ENCODE assay signal across 1 cellular context in the genomic region with DNA sequence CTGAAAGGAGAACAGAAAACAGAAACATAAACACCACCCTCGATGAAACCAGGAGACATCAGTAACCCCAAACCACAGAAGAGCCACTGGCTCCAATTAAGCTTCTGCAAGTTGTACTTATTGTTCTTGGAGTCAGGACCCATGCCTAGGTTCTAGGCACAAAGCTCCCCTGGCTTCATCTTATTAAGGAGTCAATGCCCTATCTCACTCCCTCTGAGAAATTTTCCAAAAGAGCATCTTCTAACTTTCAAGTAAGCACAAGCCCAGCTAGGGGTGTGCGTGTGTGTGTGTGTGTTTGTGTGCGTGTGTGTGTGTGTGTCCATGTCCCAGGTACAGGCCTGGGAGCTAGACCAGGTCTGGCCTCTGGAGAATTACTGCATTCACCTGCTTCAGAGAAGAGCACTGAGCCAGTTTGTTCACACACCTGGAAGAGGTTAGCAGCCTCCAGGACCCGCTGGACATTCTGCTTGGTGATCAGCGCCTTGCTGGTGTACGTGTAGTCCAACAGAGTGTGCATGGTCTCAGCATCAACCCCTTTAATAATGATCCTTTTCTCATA.
TF ChIP-seq lines count a peak whose summit lies in the region.

No MANE protein-coding gene starts in this region.

TF ChIP-seq in GM12878, 131 proteins besides CTCF, POLR2A, EP300 and RAD21 (continued from another document and continues in another):
- TF ChIP-seq, protein P1, sequence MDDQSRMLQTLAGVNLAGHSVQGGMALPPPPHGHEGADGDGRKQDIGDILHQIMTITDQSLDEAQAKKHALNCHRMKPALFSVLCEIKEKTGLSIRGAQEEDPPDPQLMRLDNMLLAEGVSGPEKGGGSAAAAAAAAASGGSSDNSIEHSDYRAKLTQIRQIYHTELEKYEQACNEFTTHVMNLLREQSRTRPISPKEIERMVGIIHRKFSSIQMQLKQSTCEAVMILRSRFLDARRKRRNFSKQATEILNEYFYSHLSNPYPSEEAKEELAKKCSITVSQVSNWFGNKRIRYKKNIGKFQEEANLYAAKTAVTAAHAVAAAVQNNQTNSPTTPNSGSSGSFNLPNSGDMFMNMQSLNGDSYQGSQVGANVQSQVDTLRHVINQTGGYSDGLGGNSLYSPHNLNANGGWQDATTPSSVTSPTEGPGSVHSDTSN (IDR thresholded peaks at IDR 0.05; ENCODE audit: insufficient replicate concordance, low read depth, low read length), result no peak
- TF ChIP-seq EGR1 (IDR thresholded peaks at IDR 0.05; ENCODE audit: borderline replicate concordance in 1 of 2, low read depth in 2 of 2, low read length in 2 of 2) (no peak), CREM (IDR thresholded peaks at IDR 0.05; ENCODE audit: low read depth) (peak; percentile 60), PAX5 (IDR thresholded peaks at IDR 0.05; ENCODE audit: borderline replicate concordance, low read depth, low read length) (peak; percentile 85), ZNF24 (IDR thresholded peaks at IDR 0.05) (peak; percentile 40; the same call in 1 of the 2 replicates), STAT1 (conservative IDR thresholded peaks at IDR 0.05) (no peak), FOXM1 (IDR thresholded peaks at IDR 0.05; ENCODE audit: low read depth, low read length) (peak; percentile 81; the same call in 1 of the 2 replicates), CREB1 (IDR thresholded peaks at IDR 0.05; ENCODE audit: low read depth) (peak; percentile 27; the same call in 1 of the 2 replicates), MXI1 (IDR thresholded peaks at IDR 0.05; ENCODE audit: low read depth, low read length) (peak; percentile 61; the same call in 1 of the 2 replicates), SPI1 (IDR thresholded peaks at IDR 0.05; ENCODE audit: borderline replicate concordance, insufficient read depth, low read depth, low read length) (peak; percentile 86), TARDBP (IDR thresholded peaks at IDR 0.05; ENCODE audit: borderline replicate concordance) (no peak), RBBP5 (conservative IDR thresholded peaks at IDR 0.05) (no peak), LARP7 (IDR thresholded peaks at IDR 0.05) (0 out of 2 replicates have a peak, but pooled peaks have one; percentile 54), FOXK2 (IDR thresholded peaks at IDR 0.05) (no peak), BMI1 (IDR thresholded peaks at IDR 0.05; ENCODE audit: borderline replicate concordance) (peak; percentile 85), SMAD1 (IDR thresholded peaks at IDR 0.05; ENCODE audit: low read depth, partially characterized antibody) (peak; percentile 43), PAX8 (IDR thresholded peaks at IDR 0.05) (no peak), RFX5 (IDR thresholded peaks at IDR 0.05; ENCODE audit: low read depth, low read length) (no peak), ZNF274 (IDR thresholded peaks at IDR 0.05; ENCODE audit: insufficient read depth, insufficient read length) (no peak), HDGF (IDR thresholded peaks at IDR 0.05) (peak; percentile 85), POU2F2 (IDR thresholded peaks at IDR 0.05; ENCODE audit: borderline replicate concordance, low read depth, low read length) (peak; percentile 64; the same call in 1 of the 3 replicates), SMC3 (IDR thresholded peaks at IDR 0.05; ENCODE audit: borderline replicate concordance, low read length) (0 out of 2 replicates have a peak, but pooled peaks have one; percentile 1), ZNF217 (IDR thresholded peaks at IDR 0.05) (peak; percentile 70; the same call in 1 of the 2 replicates), BACH1 (IDR thresholded peaks at IDR 0.05; ENCODE audit: borderline replicate concordance) (peak; percentile 83), SMARCA5 (IDR thresholded peaks at IDR 0.05) (no peak), KLF5 (IDR thresholded peaks at IDR 0.05; ENCODE audit: partially characterized antibody) (no peak)
- TF ChIP-seq, protein P2, sequence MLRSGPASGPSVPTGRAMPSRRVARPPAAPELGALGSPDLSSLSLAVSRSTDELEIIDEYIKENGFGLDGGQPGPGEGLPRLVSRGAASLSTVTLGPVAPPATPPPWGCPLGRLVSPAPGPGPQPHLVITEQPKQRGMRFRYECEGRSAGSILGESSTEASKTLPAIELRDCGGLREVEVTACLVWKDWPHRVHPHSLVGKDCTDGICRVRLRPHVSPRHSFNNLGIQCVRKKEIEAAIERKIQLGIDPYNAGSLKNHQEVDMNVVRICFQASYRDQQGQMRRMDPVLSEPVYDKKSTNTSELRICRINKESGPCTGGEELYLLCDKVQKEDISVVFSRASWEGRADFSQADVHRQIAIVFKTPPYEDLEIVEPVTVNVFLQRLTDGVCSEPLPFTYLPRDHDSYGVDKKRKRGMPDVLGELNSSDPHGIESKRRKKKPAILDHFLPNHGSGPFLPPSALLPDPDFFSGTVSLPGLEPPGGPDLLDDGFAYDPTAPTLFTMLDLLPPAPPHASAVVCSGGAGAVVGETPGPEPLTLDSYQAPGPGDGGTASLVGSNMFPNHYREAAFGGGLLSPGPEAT (IDR thresholded peaks at IDR 0.05; ENCODE audit: low read depth), result peak; percentile 88
- TF ChIP-seq, protein P3, sequence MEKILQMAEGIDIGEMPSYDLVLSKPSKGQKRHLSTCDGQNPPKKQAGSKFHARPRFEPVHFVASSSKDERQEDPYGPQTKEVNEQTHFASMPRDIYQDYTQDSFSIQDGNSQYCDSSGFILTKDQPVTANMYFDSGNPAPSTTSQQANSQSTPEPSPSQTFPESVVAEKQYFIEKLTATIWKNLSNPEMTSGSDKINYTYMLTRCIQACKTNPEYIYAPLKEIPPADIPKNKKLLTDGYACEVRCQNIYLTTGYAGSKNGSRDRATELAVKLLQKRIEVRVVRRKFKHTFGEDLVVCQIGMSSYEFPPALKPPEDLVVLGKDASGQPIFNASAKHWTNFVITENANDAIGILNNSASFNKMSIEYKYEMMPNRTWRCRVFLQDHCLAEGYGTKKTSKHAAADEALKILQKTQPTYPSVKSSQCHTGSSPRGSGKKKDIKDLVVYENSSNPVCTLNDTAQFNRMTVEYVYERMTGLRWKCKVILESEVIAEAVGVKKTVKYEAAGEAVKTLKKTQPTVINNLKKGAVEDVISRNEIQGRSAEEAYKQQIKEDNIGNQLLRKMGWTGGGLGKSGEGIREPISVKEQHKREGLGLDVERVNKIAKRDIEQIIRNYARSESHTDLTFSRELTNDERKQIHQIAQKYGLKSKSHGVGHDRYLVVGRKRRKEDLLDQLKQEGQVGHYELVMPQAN (conservative IDR thresholded peaks at IDR 0.05), result peak; percentile 48; the same call in 1 of the 2 replicates
- TF ChIP-seq, protein P4, sequence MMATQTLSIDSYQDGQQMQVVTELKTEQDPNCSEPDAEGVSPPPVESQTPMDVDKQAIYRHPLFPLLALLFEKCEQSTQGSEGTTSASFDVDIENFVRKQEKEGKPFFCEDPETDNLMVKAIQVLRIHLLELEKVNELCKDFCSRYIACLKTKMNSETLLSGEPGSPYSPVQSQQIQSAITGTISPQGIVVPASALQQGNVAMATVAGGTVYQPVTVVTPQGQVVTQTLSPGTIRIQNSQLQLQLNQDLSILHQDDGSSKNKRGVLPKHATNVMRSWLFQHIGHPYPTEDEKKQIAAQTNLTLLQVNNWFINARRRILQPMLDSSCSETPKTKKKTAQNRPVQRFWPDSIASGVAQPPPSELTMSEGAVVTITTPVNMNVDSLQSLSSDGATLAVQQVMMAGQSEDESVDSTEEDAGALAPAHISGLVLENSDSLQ (IDR thresholded peaks at IDR 0.05), result 0 out of 2 replicates have a peak, but pooled peaks have one; percentile 21
- TF ChIP-seq, protein P5, sequence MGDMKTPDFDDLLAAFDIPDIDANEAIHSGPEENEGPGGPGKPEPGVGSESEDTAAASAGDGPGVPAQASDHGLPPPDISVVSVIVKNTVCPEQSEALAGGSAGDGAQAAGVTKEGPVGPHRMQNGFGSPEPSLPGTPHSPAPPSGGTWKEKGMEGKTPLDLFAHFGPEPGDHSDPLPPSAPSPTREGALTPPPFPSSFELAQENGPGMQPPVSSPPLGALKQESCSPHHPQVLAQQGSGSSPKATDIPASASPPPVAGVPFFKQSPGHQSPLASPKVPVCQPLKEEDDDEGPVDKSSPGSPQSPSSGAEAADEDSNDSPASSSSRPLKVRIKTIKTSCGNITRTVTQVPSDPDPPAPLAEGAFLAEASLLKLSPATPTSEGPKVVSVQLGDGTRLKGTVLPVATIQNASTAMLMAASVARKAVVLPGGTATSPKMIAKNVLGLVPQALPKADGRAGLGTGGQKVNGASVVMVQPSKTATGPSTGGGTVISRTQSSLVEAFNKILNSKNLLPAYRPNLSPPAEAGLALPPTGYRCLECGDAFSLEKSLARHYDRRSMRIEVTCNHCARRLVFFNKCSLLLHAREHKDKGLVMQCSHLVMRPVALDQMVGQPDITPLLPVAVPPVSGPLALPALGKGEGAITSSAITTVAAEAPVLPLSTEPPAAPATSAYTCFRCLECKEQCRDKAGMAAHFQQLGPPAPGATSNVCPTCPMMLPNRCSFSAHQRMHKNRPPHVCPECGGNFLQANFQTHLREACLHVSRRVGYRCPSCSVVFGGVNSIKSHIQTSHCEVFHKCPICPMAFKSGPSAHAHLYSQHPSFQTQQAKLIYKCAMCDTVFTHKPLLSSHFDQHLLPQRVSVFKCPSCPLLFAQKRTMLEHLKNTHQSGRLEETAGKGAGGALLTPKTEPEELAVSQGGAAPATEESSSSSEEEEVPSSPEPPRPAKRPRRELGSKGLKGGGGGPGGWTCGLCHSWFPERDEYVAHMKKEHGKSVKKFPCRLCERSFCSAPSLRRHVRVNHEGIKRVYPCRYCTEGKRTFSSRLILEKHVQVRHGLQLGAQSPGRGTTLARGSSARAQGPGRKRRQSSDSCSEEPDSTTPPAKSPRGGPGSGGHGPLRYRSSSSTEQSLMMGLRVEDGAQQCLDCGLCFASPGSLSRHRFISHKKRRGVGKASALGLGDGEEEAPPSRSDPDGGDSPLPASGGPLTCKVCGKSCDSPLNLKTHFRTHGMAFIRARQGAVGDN (IDR thresholded peaks at IDR 0.05), result peak; percentile 66; the same call in 1 of the 2 replicates
- TF ChIP-seq, protein P6, sequence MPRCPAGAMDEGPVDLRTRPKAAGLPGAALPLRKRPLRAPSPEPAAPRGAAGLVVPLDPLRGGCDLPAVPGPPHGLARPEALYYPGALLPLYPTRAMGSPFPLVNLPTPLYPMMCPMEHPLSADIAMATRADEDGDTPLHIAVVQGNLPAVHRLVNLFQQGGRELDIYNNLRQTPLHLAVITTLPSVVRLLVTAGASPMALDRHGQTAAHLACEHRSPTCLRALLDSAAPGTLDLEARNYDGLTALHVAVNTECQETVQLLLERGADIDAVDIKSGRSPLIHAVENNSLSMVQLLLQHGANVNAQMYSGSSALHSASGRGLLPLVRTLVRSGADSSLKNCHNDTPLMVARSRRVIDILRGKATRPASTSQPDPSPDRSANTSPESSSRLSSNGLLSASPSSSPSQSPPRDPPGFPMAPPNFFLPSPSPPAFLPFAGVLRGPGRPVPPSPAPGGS (IDR thresholded peaks at IDR 0.05; ENCODE audit: borderline replicate concordance, insufficient read depth, low read depth, low read length, poor library complexity, severe bottlenecking), result peak; percentile 54
- TF ChIP-seq, protein P7, sequence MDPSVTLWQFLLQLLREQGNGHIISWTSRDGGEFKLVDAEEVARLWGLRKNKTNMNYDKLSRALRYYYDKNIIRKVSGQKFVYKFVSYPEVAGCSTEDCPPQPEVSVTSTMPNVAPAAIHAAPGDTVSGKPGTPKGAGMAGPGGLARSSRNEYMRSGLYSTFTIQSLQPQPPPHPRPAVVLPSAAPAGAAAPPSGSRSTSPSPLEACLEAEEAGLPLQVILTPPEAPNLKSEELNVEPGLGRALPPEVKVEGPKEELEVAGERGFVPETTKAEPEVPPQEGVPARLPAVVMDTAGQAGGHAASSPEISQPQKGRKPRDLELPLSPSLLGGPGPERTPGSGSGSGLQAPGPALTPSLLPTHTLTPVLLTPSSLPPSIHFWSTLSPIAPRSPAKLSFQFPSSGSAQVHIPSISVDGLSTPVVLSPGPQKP (IDR thresholded peaks at IDR 0.05; ENCODE audit: low read depth, low read length), result no peak
- TF ChIP-seq, protein P8, sequence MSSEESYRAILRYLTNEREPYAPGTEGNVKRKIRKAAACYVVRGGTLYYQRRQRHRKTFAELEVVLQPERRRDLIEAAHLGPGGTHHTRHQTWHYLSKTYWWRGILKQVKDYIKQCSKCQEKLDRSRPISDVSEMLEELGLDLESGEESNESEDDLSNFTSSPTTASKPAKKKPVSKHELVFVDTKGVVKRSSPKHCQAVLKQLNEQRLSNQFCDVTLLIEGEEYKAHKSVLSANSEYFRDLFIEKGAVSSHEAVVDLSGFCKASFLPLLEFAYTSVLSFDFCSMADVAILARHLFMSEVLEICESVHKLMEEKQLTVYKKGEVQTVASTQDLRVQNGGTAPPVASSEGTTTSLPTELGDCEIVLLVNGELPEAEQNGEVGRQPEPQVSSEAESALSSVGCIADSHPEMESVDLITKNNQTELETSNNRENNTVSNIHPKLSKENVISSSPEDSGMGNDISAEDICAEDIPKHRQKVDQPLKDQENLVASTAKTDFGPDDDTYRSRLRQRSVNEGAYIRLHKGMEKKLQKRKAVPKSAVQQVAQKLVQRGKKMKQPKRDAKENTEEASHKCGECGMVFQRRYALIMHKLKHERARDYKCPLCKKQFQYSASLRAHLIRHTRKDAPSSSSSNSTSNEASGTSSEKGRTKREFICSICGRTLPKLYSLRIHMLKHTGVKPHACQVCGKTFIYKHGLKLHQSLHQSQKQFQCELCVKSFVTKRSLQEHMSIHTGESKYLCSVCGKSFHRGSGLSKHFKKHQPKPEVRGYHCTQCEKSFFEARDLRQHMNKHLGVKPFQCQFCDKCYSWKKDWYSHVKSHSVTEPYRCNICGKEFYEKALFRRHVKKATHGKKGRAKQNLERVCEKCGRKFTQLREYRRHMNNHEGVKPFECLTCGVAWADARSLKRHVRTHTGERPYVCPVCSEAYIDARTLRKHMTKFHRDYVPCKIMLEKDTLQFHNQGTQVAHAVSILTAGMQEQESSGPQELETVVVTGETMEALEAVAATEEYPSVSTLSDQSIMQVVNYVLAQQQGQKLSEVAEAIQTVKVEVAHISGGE (CRISPR knock-in tag; IDR thresholded peaks at IDR 0.05), result no peak
- TF ChIP-seq, protein P9, sequence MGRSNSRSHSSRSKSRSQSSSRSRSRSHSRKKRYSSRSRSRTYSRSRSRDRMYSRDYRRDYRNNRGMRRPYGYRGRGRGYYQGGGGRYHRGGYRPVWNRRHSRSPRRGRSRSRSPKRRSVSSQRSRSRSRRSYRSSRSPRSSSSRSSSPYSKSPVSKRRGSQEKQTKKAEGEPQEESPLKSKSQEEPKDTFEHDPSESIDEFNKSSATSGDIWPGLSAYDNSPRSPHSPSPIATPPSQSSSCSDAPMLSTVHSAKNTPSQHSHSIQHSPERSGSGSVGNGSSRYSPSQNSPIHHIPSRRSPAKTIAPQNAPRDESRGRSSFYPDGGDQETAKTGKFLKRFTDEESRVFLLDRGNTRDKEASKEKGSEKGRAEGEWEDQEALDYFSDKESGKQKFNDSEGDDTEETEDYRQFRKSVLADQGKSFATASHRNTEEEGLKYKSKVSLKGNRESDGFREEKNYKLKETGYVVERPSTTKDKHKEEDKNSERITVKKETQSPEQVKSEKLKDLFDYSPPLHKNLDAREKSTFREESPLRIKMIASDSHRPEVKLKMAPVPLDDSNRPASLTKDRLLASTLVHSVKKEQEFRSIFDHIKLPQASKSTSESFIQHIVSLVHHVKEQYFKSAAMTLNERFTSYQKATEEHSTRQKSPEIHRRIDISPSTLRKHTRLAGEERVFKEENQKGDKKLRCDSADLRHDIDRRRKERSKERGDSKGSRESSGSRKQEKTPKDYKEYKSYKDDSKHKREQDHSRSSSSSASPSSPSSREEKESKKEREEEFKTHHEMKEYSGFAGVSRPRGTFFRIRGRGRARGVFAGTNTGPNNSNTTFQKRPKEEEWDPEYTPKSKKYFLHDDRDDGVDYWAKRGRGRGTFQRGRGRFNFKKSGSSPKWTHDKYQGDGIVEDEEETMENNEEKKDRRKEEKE (IDR thresholded peaks at IDR 0.05), result no peak
- TF ChIP-seq, protein P10, sequence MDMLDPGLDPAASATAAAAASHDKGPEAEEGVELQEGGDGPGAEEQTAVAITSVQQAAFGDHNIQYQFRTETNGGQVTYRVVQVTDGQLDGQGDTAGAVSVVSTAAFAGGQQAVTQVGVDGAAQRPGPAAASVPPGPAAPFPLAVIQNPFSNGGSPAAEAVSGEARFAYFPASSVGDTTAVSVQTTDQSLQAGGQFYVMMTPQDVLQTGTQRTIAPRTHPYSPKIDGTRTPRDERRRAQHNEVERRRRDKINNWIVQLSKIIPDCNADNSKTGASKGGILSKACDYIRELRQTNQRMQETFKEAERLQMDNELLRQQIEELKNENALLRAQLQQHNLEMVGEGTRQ (IDR thresholded peaks at IDR 0.05; ENCODE audit: borderline replicate concordance, low read depth, low read length), result no peak
